ENCODE assay signal across 8 cellular contexts in genomic region chr4:15653430-15653829, GRCh38. TPM values are rescaled to one million over a fixed set of nuclear protein-coding genes. Genes with fewer than 3 reads are reported as not detected.
DNase-seq lines count a peak whose midpoint lies in the region; ATAC-seq, FAIRE-seq and TF ChIP-seq lines count a peak whose summit lies in the region.

No MANE protein-coding gene starts in this region.

- H3K9me3 Mint-ChIP-seq in T-cell, result no peaks in the 10 kb centered on the region

- no peaks in the 10 kb centered on the region for H3K36me3 ChIP-seq in H7 (replicated peaks; ENCODE audit: control insufficient read depth, insufficient read depth, low read length)
- no peaks in the 10 kb centered on the region for H3K36me3 ChIP-seq in small intestine (ENCODE audit: control insufficient read depth in 2 of 2, insufficient read depth in 2 of 2, low read length in 2 of 2)

- H3K4me3 ChIP-seq in H7 (ENCODE audit: insufficient read depth, low read depth, low read length) (peak overlapping the region; percentile 86; the same call in 1 of the 2 replicates), fibroblast of villous mesenchyme (ENCODE audit: low read depth, low read length) (peak overlapping the region; percentile 85), small intestine (ENCODE audit: low read depth in 1 of 2, low read length in 2 of 2) (peak overlapping the region in 1 of 2 donors; percentile 75)

- ATAC-seq in T-cell (replicated peaks in 1 of 4), result no peak
- ATAC-seq in GM18502 (IDR thresholded peaks at IDR 0.05; ENCODE audit: poor library complexity, unreplicated experiment), result no peak
- no peak for ATAC-seq in HG03439 (IDR thresholded peaks at IDR 0.05; ENCODE audit: unreplicated experiment)
- ATAC-seq in GM21360 (IDR thresholded peaks at IDR 0.05; ENCODE audit: unreplicated experiment), result no peak

- peak overlapping the region; percentile 96 to 99 (median 98) for H3K4me3 Mint-ChIP-seq in T-cell

- H3K27me3 ChIP-seq in H7 (ENCODE audit: control insufficient read depth, insufficient read depth, low read length) (no peaks in the 10 kb centered on the region), small intestine (ENCODE audit: control insufficient read depth in 2 of 2, insufficient read depth in 2 of 2, low read length in 2 of 2) (no peaks in the 10 kb centered on the region)

- H3K36me3 Mint-ChIP-seq in T-cell, result no peaks in the 10 kb centered on the region

- peak overlapping the region; percentile 77 to 96 for H3K27ac ChIP-seq in small intestine (ENCODE audit: low read depth in 1 of 2, low read length in 1 of 2)

- peaks cover 59 to 61% (median 60%) of the 10 kb centered on the region in 3 donors for H3K4me1 Mint-ChIP-seq in T-cell

- no peaks in the 10 kb centered on the region for H3K9me3 ChIP-seq in small intestine (ENCODE audit: control insufficient read depth, low read depth)

- no peak for FAIRE-seq in small intestine (lab: Jason Lieb, UNC)

- DNase-seq in H7 (no peak), T-cell (no peak), fibroblast of villous mesenchyme (ENCODE audit: low read depth) (no peak), small intestine (peak; percentile 59), COR-L47 (lab: John Stamatoyannopoulos, UW) (no peak)

- CTCF ChIA-PET in T-cell (lab: Charles Lee), result no interaction called here

- WGBS in small intestine, 3 donors, result 2 to 16% (median 5%) methylated on average over 4 of the region's 4 CpGs

- peak overlapping the region; percentile 96 to 98 for H3K27ac Mint-ChIP-seq in T-cell

- peaks cover 0 to 5% of the 10 kb centered on the region in 2 donors for H3K4me1 ChIP-seq in small intestine (ENCODE audit: control insufficient read depth in 2 of 2, insufficient read depth in 1 of 2, low read depth in 1 of 2, low read length in 1 of 2)

- H3K27me3 Mint-ChIP-seq in T-cell, result no peaks in the 10 kb centered on the region

- no peak for TF ChIP-seq CTCF in fibroblast of villous mesenchyme (IDR thresholded peaks at IDR 0.05; ENCODE audit: insufficient read depth, low read depth, low read length)

- POLR2A ChIA-PET in T-cell (lab: Charles Lee), result interaction anchor here in 1 of 2 donors (0.6 kb wide), 2 partner anchors 36 to 505 kb away, joined by 4 read pairs; no protein-coding TSS in a partner anchor

RNA-seq across cellular contexts. Expression of gene FBXL5, which starts 1.7 kb away (rescaled TPM):
- total RNA-seq in H7 (2014; rRNA removed; shearing (Covaris generic)), result 80.8 and 91.6 TPM in 2 replicates
- total RNA-seq in T-cell (10 to 100 TPM; 40.2 to 64.6 (median 45.0) TPM), fibroblast of villous mesenchyme (88.9 and 157 TPM in 2 replicates)
- 10 to 100 TPM; 38.4 to 54.6 (median 52.6) TPM for polyA plus RNA-seq in small intestine

RNA-seq across cellular contexts. Expression of gene FAM200B, which starts 28.2 kb away (rescaled TPM):
- 39.5 and 61.0 TPM in 2 replicates for total RNA-seq in H7 (2014; rRNA removed; shearing (Covaris generic))
- total RNA-seq in T-cell (10 to 100 TPM; 19.1 to 29.4 (median 20.7) TPM), fibroblast of villous mesenchyme (28.1 and 29.6 TPM in 2 replicates)
- polyA plus RNA-seq in small intestine, result 10 to 100 TPM; 40.4 to 78.3 (median 58.9) TPM

RNA-seq across cellular contexts. Expression of gene BST1, which starts 49.4 kb away (rescaled TPM):
- total RNA-seq in H7 (2014; rRNA removed; shearing (Covaris generic)), result 0.80 and 1.00 TPM in 2 replicates
- under 1 TPM in 4 of 5 donors, not detected in 1; 0.28 to 0.55 (median 0.46) TPM for total RNA-seq in T-cell
- total RNA-seq in fibroblast of villous mesenchyme, result 19.9 and 37.7 TPM in 2 replicates
- 10 to 100 TPM; 13.4 to 83.8 (median 74.7) TPM for polyA plus RNA-seq in small intestine

Comparison
In these comparisons a context has a peak if more than half of its experiments do, and no peak if none do; other contexts are left out.
1. RNA of gene BST1, which starts 49.4 kb away (total RNA-seq): 19.9 to 37.7 TPM in fibroblast of villous mesenchyme; 0.80 to 1.00 TPM in H7 and 0.28 to 0.55 TPM in T-cell; every median in the first group is over 10 times any median in the second.